8 cellular contexts compared by ENCODE assay signal in the genomic region with DNA sequence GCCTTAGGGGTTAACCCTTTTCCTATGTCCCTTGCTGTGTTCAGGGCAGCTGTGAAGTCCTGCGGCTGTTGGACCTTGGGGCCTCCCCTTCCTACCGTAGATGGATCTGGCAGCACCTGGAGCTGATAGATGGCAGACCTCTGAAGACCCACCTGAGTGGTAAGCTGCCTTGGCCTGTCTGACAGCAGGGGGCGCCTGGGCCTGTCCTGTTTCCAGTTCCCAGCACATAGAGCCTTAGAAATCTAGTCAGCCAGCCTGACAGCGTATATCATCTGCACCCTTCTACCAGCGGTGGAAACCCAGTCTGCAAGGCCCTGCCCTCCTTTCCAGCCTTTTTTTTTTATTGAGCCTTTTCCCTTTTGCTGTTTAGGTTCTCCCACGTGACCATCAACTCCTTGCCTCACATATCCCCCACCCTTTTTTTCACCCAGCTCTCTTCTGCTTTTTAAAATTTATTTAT. TPM values are rescaled to one million over a fixed set of nuclear protein-coding genes. Genes with fewer than 3 reads are reported as not detected.
A peak's percentile ranks its signal among the peaks of the same experiment; 100 is the strongest.
DNase-seq lines count a peak whose midpoint lies in the region; ATAC-seq, FAIRE-seq and TF ChIP-seq lines count a peak whose summit lies in the region.

No MANE protein-coding gene starts in this region.

- ATAC-seq in GM21515 (IDR thresholded peaks at IDR 0.05; ENCODE audit: unreplicated experiment) = no peak
- ATAC-seq in HG03460 (IDR thresholded peaks at IDR 0.05; ENCODE audit: unreplicated experiment) = no peak

- peak; percentile 81 for FAIRE-seq in GM12891 (lab: Jason Lieb, UNC)

- DNase-seq in GM12891 (ENCODE audit: insufficient read length, low spot score) (peak; percentile 56), NCI-H2081 (lab: John Stamatoyannopoulos, UW) (peak; percentile 68 to 69), T-helper 22 cell (ENCODE audit: low read depth) (peak; percentile 39), amygdala (lab: John Stamatoyannopoulos, UW) (peak in 52 of 56 donors; percentile 6 to 82 (median 40)), right atrium auricular region (ENCODE audit: low spot score) (peak; percentile 77), retina (peak; percentile 80)

- no peaks in the 10 kb centered on the region for H3K36me3 ChIP-seq in right atrium auricular region

- peak; percentile 85 to 94 for TF ChIP-seq CTCF in right atrium auricular region (IDR thresholded peaks at IDR 0.05)

- no peaks in the 10 kb centered on the region for H3K27me3 ChIP-seq in right atrium auricular region

- H3K9me3 ChIP-seq in right atrium auricular region = peaks cover 0 to 4% of the 10 kb centered on the region in 2 donors

- no peak overlapping the region for H3K4me3 ChIP-seq in right atrium auricular region

- no peak overlapping the region for H3K27ac ChIP-seq in right atrium auricular region

- no peaks in the 10 kb centered on the region for H3K4me1 ChIP-seq in right atrium auricular region

- no peak for TF ChIP-seq POLR2A in GM12891 (IDR thresholded peaks at IDR 0.05; ENCODE audit: low read depth, low read length)

TF ChIP-seq in GM12891, 5 proteins besides CTCF, POLR2A, EP300 and RAD21:
- TF ChIP-seq POU2F2 (IDR thresholded peaks at IDR 0.05; ENCODE audit: low read depth, low read length) (no peak), TAF1 (IDR thresholded peaks at IDR 0.05; ENCODE audit: low read depth, low read length) (no peak), POLR2AphosphoS5 (IDR thresholded peaks at IDR 0.05; ENCODE audit: low read depth, low read length) (no peak), PAX5 (IDR thresholded peaks at IDR 0.05; ENCODE audit: insufficient read depth, low read length, severe bottlenecking) (no peak), SPI1 (IDR thresholded peaks at IDR 0.05; ENCODE audit: low read depth, low read length) (no peak)

RNA-seq across cellular contexts. Expression of gene CNBD2, which starts 26.6 kb away (rescaled TPM):
- polyA plus RNA-seq in GM12891 (2012; ENCODE audit: low read depth, missing spikeins) = 3.6 TPM
- total RNA-seq in right atrium auricular region = 1 to 10 TPM; 1.0 to 4.0 TPM

RNA-seq across cellular contexts. Expression of gene SCAND1, which starts 40.7 kb away (rescaled TPM):
- polyA plus RNA-seq in GM12891 (2012; ENCODE audit: low read depth, missing spikeins) = 39.2 TPM
- total RNA-seq in right atrium auricular region = 10 to 100 TPM; 64.0 to 91.2 TPM
